In the genomic region with DNA sequence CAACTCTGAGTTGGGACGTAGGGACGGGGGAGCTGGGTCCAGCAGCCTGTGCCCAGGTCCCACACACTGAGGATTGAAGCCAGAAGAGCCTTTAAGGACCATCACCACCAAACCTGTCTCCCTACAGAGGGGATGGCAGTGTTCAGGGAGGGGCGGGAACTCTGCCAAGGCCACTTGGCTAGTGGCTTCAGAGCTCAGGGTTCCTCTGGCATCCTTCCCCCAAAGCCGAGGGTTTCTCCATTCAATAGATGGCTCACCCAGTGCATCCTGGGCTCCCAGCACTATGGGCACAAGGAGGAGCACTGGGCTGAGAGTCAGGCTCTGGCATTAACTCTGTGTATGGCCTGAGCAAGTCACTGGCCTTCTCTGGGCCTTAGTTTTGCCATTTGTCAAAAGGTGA, we compare ENCODE assay signal across 8 cellular contexts. TPM values are rescaled to one million over a fixed set of nuclear protein-coding genes. Genes with fewer than 3 reads are reported as not detected.
"Had no signal": no experiment of that assay in that cellular context is flagged by ENCODE, and none has a peak within 500 bp of the region (broad histone marks: within the 10 kb centered on the region; RNA-seq: fewer than 3 reads in every experiment).

No MANE protein-coding gene starts in this region.

RNA-seq across cellular contexts. Expression of a gene that starts 4.4 kb away (rescaled TPM):
- total RNA-seq: LHCN-M2, MCF 10A, NCI-H460, PC-3, Peyer's patch, Right ventricle myocardium superior, SJSA1 had no signal
- polyA plus RNA-seq: SK-N-SH had no signal

RNA-seq across cellular contexts. Expression of a gene that starts 20.2 kb away (rescaled TPM):
- total RNA-seq: LHCN-M2, MCF 10A, NCI-H460, PC-3, Peyer's patch, Right ventricle myocardium superior, SJSA1 had no signal
- polyA plus RNA-seq: SK-N-SH had no signal
